In the genomic region with DNA sequence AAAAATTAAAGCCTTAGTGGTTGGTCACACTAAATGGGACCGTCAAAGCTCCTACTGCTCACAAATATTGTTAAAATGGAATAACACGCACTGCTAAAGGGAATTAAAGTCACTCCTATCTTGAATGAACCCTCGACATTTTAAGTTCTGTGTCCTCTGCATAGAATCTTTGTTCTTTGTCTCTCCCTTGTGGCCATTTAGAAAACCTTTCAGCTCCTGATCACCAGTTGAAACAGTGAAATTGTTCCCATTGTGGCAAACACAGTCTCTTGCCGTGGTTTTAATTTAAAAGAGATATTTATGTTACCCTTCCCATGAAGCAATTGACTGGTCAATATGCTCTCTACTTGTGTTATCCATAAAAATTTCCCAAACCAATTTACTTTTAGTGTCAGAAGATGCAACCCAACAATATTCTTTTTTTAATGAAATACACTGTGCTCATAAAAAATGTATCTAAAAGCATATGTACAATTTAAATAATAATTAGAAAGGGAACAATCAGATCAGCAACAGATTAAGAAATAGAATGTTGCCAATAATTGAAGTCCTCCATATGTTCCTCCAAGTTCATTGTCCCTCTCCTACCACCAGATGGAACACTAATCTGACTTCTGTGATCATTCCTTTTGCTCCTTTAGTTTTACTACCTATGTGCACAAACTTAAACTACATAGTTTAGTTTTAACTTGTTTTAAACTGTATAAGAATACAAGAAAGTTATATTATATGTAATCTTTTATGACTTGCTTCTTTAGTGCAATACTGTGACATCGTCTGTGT, we compare ENCODE assay signal across 9 cellular contexts. TPM values are rescaled to one million over a fixed set of nuclear protein-coding genes. Genes with fewer than 3 reads are reported as not detected.
DNase-seq lines count a peak whose midpoint lies in the region; ATAC-seq and TF ChIP-seq lines count a peak whose summit lies in the region.
"Not testable (repeated sequence)": the region's sequence is repeated elsewhere in the genome, so short reads cannot be mapped to it uniquely, and the experiment has no call there.
"Had no signal": no experiment of that assay in that cellular context is flagged by ENCODE, and none has a peak within 500 bp of the region (broad histone marks: within the 10 kb centered on the region; RNA-seq: fewer than 3 reads in every experiment).

No MANE protein-coding gene starts in this region.

- TF ChIP-seq CTCF in fibroblast of mammary gland (conservative IDR thresholded peaks at IDR 0.05; ENCODE audit: control insufficient read depth, insufficient read depth, low read depth, low read length) (peak; percentile 71), type B pancreatic cell (conservative IDR thresholded peaks at IDR 0.05) (peak; percentile 64)

- 2% methylated on average over 3 of the region's 5 CpGs for WGBS in mesenchymal stem cell

- not testable (repeated sequence) for H3K36me3 Mint-ChIP-seq in activated CD8-positive, alpha-beta memory T cell treated with anti-CD3 and anti-CD28 coated beads, Interleukin-2, amount 10 ng/mL, durations not matched to agents 7 days and 5 days; type B pancreatic cell

- not testable (repeated sequence) for H2BK5ac ChIP-seq in mesenchymal stem cell (ENCODE audit: low read depth, low read length, poor library complexity, severe bottlenecking)

- not testable (repeated sequence) for H2BK120ac ChIP-seq in mesenchymal stem cell (ENCODE audit: low read depth, low read length)

- not testable (repeated sequence) for H3K4ac ChIP-seq in mesenchymal stem cell (ENCODE audit: low read depth in 1 of 2, low read length in 2 of 2)

- DNase-seq in Daoy (ENCODE audit: low read depth) (peak; percentile 47), NCI-H524 treated with DMSO at 0.1 percent for 48 hours (lab: John Stamatoyannopoulos, UW) (peak; percentile 8), fibroblast of mammary gland (ENCODE audit: low read depth) (peak; percentile 73), mesenchymal stem cell (peak; percentile 65)
- DNase-seq in activated CD8-positive, alpha-beta memory T cell treated with anti-CD3 and anti-CD28 coated beads, Interleukin-2, amount 10 ng/mL, durations not matched to agents 7 days and 5 days; type B pancreatic cell (ENCODE audit: extremely low spot score, unreplicated experiment): not testable (repeated sequence)

- not testable (repeated sequence) for H3K9me3 Mint-ChIP-seq in activated CD8-positive, alpha-beta memory T cell treated with anti-CD3 and anti-CD28 coated beads, Interleukin-2, amount 10 ng/mL, durations not matched to agents 7 days and 5 days (ENCODE audit: low read depth); type B pancreatic cell

- H3K4me3 ChIP-seq in fibroblast of mammary gland (ENCODE audit: control insufficient read depth, low read depth, low read length); mesenchymal stem cell (ENCODE audit: insufficient read depth in 1 of 2, low read depth in 1 of 2, low read length in 2 of 2): not testable (repeated sequence)

- not testable (repeated sequence) for H3K18ac ChIP-seq in mesenchymal stem cell (ENCODE audit: low read depth in 1 of 2, low read length in 2 of 2)

- H3K4me1 Mint-ChIP-seq in activated CD8-positive, alpha-beta memory T cell treated with anti-CD3 and anti-CD28 coated beads, Interleukin-2, amount 10 ng/mL, durations not matched to agents 7 days and 5 days = peaks cover 14% of the 10 kb centered on the region
- not testable (repeated sequence) for H3K4me1 Mint-ChIP-seq in type B pancreatic cell (ENCODE audit: unreplicated experiment)

- peak overlapping the region; percentile 11 for H3K9ac ChIP-seq in mesenchymal stem cell (ENCODE audit: low read length)

- H3K4me2 ChIP-seq in mesenchymal stem cell (ENCODE audit: low read length, poor library complexity, severe bottlenecking) = not testable (repeated sequence)

- not testable (repeated sequence) for H2BK12ac ChIP-seq in mesenchymal stem cell (ENCODE audit: low read length in 2 of 2)

- not testable (repeated sequence) for H3K36me3 ChIP-seq in mesenchymal stem cell (ENCODE audit: control insufficient read depth in 1 of 2, insufficient read depth in 2 of 2, low read depth in 1 of 2, low read length in 2 of 2)

- not testable (repeated sequence) for H3K9me3 ChIP-seq in mesenchymal stem cell (ENCODE audit: control insufficient read depth, low read length)

- not testable (repeated sequence) for H3K27ac Mint-ChIP-seq in activated CD8-positive, alpha-beta memory T cell treated with anti-CD3 and anti-CD28 coated beads, Interleukin-2, amount 10 ng/mL, durations not matched to agents 7 days and 5 days; type B pancreatic cell

- not testable (repeated sequence) for H3K27me3 ChIP-seq in mesenchymal stem cell (ENCODE audit: control insufficient read depth in 1 of 2, insufficient read depth in 1 of 2, low read length in 2 of 2)

- H2AFZ ChIP-seq in mesenchymal stem cell (ENCODE audit: low read depth, low read length) = not testable (repeated sequence)

- not testable (repeated sequence) for H3K4me3 Mint-ChIP-seq in activated CD8-positive, alpha-beta memory T cell treated with anti-CD3 and anti-CD28 coated beads, Interleukin-2, amount 10 ng/mL, durations not matched to agents 7 days and 5 days; type B pancreatic cell

- ATAC-seq in GM21390 (IDR thresholded peaks at IDR 0.05; ENCODE audit: unreplicated experiment) (peak; percentile 73), HG03520 (IDR thresholded peaks at IDR 0.05; ENCODE audit: unreplicated experiment) (peak; percentile 57)
- ATAC-seq in activated CD8-positive, alpha-beta memory T cell treated with anti-CD3 and anti-CD28 coated beads, Interleukin-2, amount 10 ng/mL, durations not matched to agents 7 days and 5 days = peak; percentile 82

- not testable (repeated sequence) for H3K23ac ChIP-seq in mesenchymal stem cell (ENCODE audit: low read length in 2 of 2)

- not testable (repeated sequence) for H3K4me1 ChIP-seq in mesenchymal stem cell (ENCODE audit: control insufficient read depth, insufficient read depth, low read depth, low read length)

- CTCF ChIA-PET in activated CD8-positive, alpha-beta memory T cell treated with anti-CD3 and anti-CD28 coated beads, Interleukin-2, amount 10 ng/mL, durations not matched to agents 7 days and 5 days (lab: Charles Lee) = interaction anchor here (0.8 to 2.7 kb wide), 11 partner anchors 9 to 493 kb away, joined by 3 to 15 read pairs (median 5); partner anchors contain the start of gene TCAF1

- not testable (repeated sequence) for H3K27ac ChIP-seq in mesenchymal stem cell (ENCODE audit: low read length, poor library complexity, severe bottlenecking)

- not testable (repeated sequence) for H4K91ac ChIP-seq in mesenchymal stem cell (ENCODE audit: low read length)

- not testable (repeated sequence) for H3K14ac ChIP-seq in mesenchymal stem cell (ENCODE audit: low read length in 2 of 2)

- H2BK15ac ChIP-seq in mesenchymal stem cell (ENCODE audit: low read depth, poor library complexity, severe bottlenecking) = not testable (repeated sequence)

- H3K27me3 Mint-ChIP-seq in activated CD8-positive, alpha-beta memory T cell treated with anti-CD3 and anti-CD28 coated beads, Interleukin-2, amount 10 ng/mL, durations not matched to agents 7 days and 5 days; type B pancreatic cell: not testable (repeated sequence)

- not testable (repeated sequence) for H2AK5ac ChIP-seq in mesenchymal stem cell (ENCODE audit: low read length, severe bottlenecking)

- H3K79me1 ChIP-seq in mesenchymal stem cell (replicated peaks; ENCODE audit: low read length, poor library complexity, severe bottlenecking) = not testable (repeated sequence)

- not testable (repeated sequence) for H4K8ac ChIP-seq in mesenchymal stem cell (ENCODE audit: low read length)

RNA-seq across cellular contexts. Expression of gene CTAGE6, which starts 20.3 kb away (rescaled TPM):
- not detected in 2 replicates for total RNA-seq in Daoy (2014; rRNA removed; shearing (Covaris generic))
- total RNA-seq in activated CD8-positive, alpha-beta memory T cell treated with anti-CD3 and anti-CD28 coated beads, Interleukin-2, amount 10 ng/mL, durations not matched to agents 7 days and 5 days = 1 to 10 TPM in 1 of 2 experiments, under 1 TPM in 1; 0.73 to 2.8 TPM
- polyA plus RNA-seq in mesenchymal stem cell (2013, experiment 1 of 2) = 0.03 TPM
- not detected for polyA plus RNA-seq in mesenchymal stem cell (2013, experiment 2 of 2)
- total RNA-seq in type B pancreatic cell (ENCODE audit: low replicate concordance) = 0.12 and 0.14 TPM in 2 replicates
- total RNA-seq: SJSA1 had no signal
